ENCODE assay signal across 12 cellular contexts in the genomic region with DNA sequence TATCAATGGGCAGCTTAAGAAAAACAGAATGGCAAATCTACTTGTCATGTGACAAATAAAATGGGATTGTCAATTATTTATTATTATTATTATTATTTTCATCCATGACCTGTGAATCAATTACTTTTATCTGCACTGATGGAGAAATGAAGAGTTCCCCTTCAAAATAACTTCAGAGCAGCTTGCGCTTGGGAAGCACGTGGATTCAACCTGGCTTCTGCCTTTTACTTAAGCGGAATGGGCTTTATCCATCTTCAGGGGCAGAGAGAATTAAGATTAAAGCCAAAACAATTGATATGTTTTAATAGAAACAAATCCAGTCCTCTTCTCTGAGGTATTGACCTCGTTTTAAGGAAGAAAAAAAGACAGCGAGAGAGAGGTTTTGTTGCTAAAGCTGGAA. TPM values are rescaled to one million over a fixed set of nuclear protein-coding genes. Genes with fewer than 3 reads are reported as not detected.
A peak's percentile ranks its signal among the peaks of the same experiment; 100 is the strongest.
DNase-seq lines count a peak whose midpoint lies in the region; ATAC-seq and TF ChIP-seq lines count a peak whose summit lies in the region.
"Had no signal": no experiment of that assay in that cellular context is flagged by ENCODE, and none has a peak within 500 bp of the region (broad histone marks: within the 10 kb centered on the region; RNA-seq: fewer than 3 reads in every experiment).

No MANE protein-coding gene starts in this region.

- no peak for TF ChIP-seq CTCF in ascending aorta (IDR thresholded peaks at IDR 0.05)
- TF ChIP-seq CTCF in kidney epithelial cell (IDR thresholded peaks at IDR 0.05; ENCODE audit: insufficient read depth, low read length, poor library complexity, severe bottlenecking) = no peak
- TF ChIP-seq CTCF in body of pancreas (IDR thresholded peaks at IDR 0.05) = no peak

- peak overlapping the region; percentile 85 for H3K9ac ChIP-seq in skeletal muscle satellite cell (ENCODE audit: low read depth, low read length)

- no peaks in the 10 kb centered on the region for H3K27me3 ChIP-seq in ascending aorta
- H3K27me3 ChIP-seq in kidney epithelial cell (ENCODE audit: control insufficient read depth, insufficient read depth, low read length) = no peaks in the 10 kb centered on the region
- H3K27me3 ChIP-seq in skeletal muscle satellite cell (ENCODE audit: control insufficient read depth, insufficient read depth, low read length) = no peaks in the 10 kb centered on the region
- no peaks in the 10 kb centered on the region for H3K27me3 ChIP-seq in body of pancreas
- H3K27me3 ChIP-seq: upper lobe of right lung had no signal

- no peaks in the 10 kb centered on the region for H3K9me3 ChIP-seq in ascending aorta
- no peaks in the 10 kb centered on the region for H3K9me3 ChIP-seq in skeletal muscle satellite cell (replicated peaks; ENCODE audit: low read length)
- H3K9me3 ChIP-seq in body of pancreas = no peaks in the 10 kb centered on the region
- H3K9me3 ChIP-seq: upper lobe of right lung had no signal

- intact Hi-C loops in ascending aorta (cut with DNase I) (loop anchor here (2.0 kb wide), 1 partner anchor 28 kb away; no protein-coding TSS in a partner anchor), body of pancreas (cut with DNase I) (no loop called here)

- no peaks in the 10 kb centered on the region for H3K36me3 ChIP-seq in ascending aorta
- no peaks in the 10 kb centered on the region for H3K36me3 ChIP-seq in kidney epithelial cell (ENCODE audit: control insufficient read depth, insufficient read depth, low read length)
- H3K36me3 ChIP-seq in skeletal muscle satellite cell (ENCODE audit: insufficient read depth, low read length) = no peaks in the 10 kb centered on the region
- H3K36me3 ChIP-seq in body of pancreas (replicated peaks in 1 of 2; ENCODE audit: insufficient read depth in 1 of 2, low read depth in 2 of 2) = no peaks in the 10 kb centered on the region
- H3K36me3 ChIP-seq: upper lobe of right lung had no signal

- peak; percentile 4 for DNase-seq in NCI-H2227 (lab: John Stamatoyannopoulos, UW; ENCODE audit: unreplicated experiment)
- DNase-seq in NCI-H2227 treated with DMSO at 0.1 percent for 48 hours (lab: John Stamatoyannopoulos, UW) = no peak
- DNase-seq in ascending aorta (ENCODE audit: low spot score in 2 of 2) = no peak
- DNase-seq in kidney epithelial cell (ENCODE audit: low read depth) = no peak
- no peak for DNase-seq in body of pancreas
- no peak for DNase-seq in A172 (ENCODE audit: low spot score)
- no peak for DNase-seq in cerebellar cortex (ENCODE audit: low spot score)
- DNase-seq: activated effector memory CD4-positive, alpha-beta T cell treated with anti-CD3 and anti-CD28 coated beads, Interleukin-2, amount 50 U/mL, for 16 hours; KBM-7; SIG-M5; upper lobe of right lung had no signal

- H3K4me2 ChIP-seq in skeletal muscle satellite cell (ENCODE audit: low read length) = peak overlapping the region; percentile 85

- ATAC-seq in body of pancreas = no peak

- 34 to 42% methylated on average over 5 of the region's 5 CpGs for WGBS in body of pancreas, 2 donors

- H3K27ac ChIP-seq in ascending aorta (peak overlapping the region; percentile 42 to 51), body of pancreas (no peak overlapping the region)
- H3K27ac ChIP-seq: upper lobe of right lung had no signal

- H3K4me1 ChIP-seq in ascending aorta (peaks cover 0 to 8% of the 10 kb centered on the region in 2 donors), skeletal muscle satellite cell (ENCODE audit: control insufficient read depth, insufficient read depth, low read length) (peaks cover 24% of the 10 kb centered on the region), body of pancreas (peaks cover 14% of the 10 kb centered on the region)

- peak overlapping the region; percentile 55 to 71 for H3K4me3 ChIP-seq in ascending aorta
- peak overlapping the region; percentile 77 for H3K4me3 ChIP-seq in kidney epithelial cell (ENCODE audit: low read depth, low read length)
- H3K4me3 ChIP-seq in skeletal muscle satellite cell (ENCODE audit: low read length) = peak overlapping the region; percentile 88
- peak overlapping the region in 1 of 2 donors; percentile 62 for H3K4me3 ChIP-seq in body of pancreas

- no peak for TF ChIP-seq POLR2A in body of pancreas (IDR thresholded peaks at IDR 0.05)

RNA-seq across cellular contexts. Expression of gene SACS, which starts 0.9 kb away (rescaled TPM):
- total RNA-seq in ascending aorta = 13.1 TPM
- total RNA-seq in kidney epithelial cell = 56.0 and 85.2 TPM in 2 replicates
- 92.6 and 92.8 TPM in 2 replicates for total RNA-seq in skeletal muscle satellite cell (2012; rRNA removed)
- 10 to 100 TPM in 1 of 2 donors, 1 to 10 TPM in 1; 8.6 to 10.5 TPM for total RNA-seq in body of pancreas
- 36.2 and 49.7 TPM in 2 replicates for total RNA-seq in A172 (2014; rRNA removed; shearing (Covaris generic))

Comparison
In these comparisons a context has a peak if more than half of its experiments do, and no peak if none do; other contexts are left out.
1. H3K27ac ChIP-seq: peak in ascending aorta (2 of 2); none in body of pancreas (0 of 4).